15 cellular contexts compared by ENCODE assay signal in the genomic region with DNA sequence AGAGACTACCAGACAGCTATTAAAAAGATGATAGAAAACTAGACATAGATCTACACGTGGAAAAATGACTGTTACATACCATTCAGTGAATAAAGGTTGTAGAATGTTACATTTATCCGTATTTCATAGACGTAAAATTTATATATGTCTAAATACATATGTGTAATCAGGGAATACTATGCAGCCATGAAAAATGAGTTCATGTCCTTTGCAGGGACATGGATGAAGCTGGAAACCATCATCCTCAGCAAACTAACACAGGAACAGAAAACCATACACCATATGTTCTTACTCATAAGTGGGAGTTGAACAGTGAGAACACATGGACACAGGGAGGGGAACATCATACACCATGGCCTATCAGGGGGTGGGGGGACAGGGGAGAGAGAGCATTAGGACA. TPM values are rescaled to one million over a fixed set of nuclear protein-coding genes. Genes with fewer than 3 reads are reported as not detected.
"Had no signal": no experiment of that assay in that cellular context is flagged by ENCODE, and none has a peak within 500 bp of the region (broad histone marks: within the 10 kb centered on the region; RNA-seq: fewer than 3 reads in every experiment).

No MANE protein-coding gene starts in this region.

RNA-seq across cellular contexts. Expression of a gene that starts 10.1 kb away (rescaled TPM):
- total RNA-seq: stomach, subcutaneous adipose tissue, suprapubic skin, temporal lobe, thoracic aorta, thyroid gland, tibial nerve, transverse colon, upper lobe of left lung, upper lobe of right lung, ureter, urinary bladder, uterus, vagina had no signal
- polyA plus RNA-seq: stomach, thymus, urinary bladder had no signal
